1 cellular context compared by ENCODE assay signal in genomic region chr13:44470623-44471562, GRCh38.
TF ChIP-seq lines count a peak whose summit lies in the region.

No MANE protein-coding gene starts in this region.

TF ChIP-seq in HepG2, 621 proteins besides CTCF, POLR2A, EP300 and RAD21 (continued from another document):
- TF ChIP-seq ZNF687 (CRISPR knock-in tag; IDR thresholded peaks at IDR 0.05) = no peak
- no peak for TF ChIP-seq ZNF143 (CRISPR knock-in tag; IDR thresholded peaks at IDR 0.05)
- no peak for TF ChIP-seq LRRFIP1 (CRISPR knock-in tag; conservative IDR thresholded peaks at IDR 0.05)
- no peak for TF ChIP-seq ZFP62 (CRISPR knock-in tag; IDR thresholded peaks at IDR 0.05)
- no peak for TF ChIP-seq HOXD1 (CRISPR knock-in tag; IDR thresholded peaks at IDR 0.05)
- no peak for TF ChIP-seq KAT2B (IDR thresholded peaks at IDR 0.05; ENCODE audit: borderline replicate concordance, low read depth, low read length)
- no peak for TF ChIP-seq ZNF841 (CRISPR knock-in tag; IDR thresholded peaks at IDR 0.05; ENCODE audit: borderline replicate concordance)
